Comparison of ENCODE assay signal across 13 cellular contexts in genomic region chr12:124698211-124698997, GRCh38.
DNase-seq lines count a peak whose midpoint lies in the region; ATAC-seq and TF ChIP-seq lines count a peak whose summit lies in the region.
"Had no signal": no experiment of that assay in that cellular context is flagged by ENCODE, and none has a peak within 500 bp of the region (broad histone marks: within the 10 kb centered on the region; RNA-seq: fewer than 3 reads in every experiment).

No MANE protein-coding gene starts in this region.

- no peaks in the 10 kb centered on the region for H3K79me2 ChIP-seq in fibroblast of lung (ENCODE audit: control insufficient read depth, insufficient read depth, low read length)

- no peaks in the 10 kb centered on the region for H4K20me1 ChIP-seq in fibroblast of lung (ENCODE audit: control insufficient read depth, extremely low read depth, insufficient read depth, low read length)

- no peak for TF ChIP-seq POLR2A in thyroid gland (IDR thresholded peaks at IDR 0.05)

- H3K4me2 ChIP-seq in fibroblast of lung (ENCODE audit: extremely low read depth, insufficient read depth, low read length) = peak overlapping the region; percentile 35
- H3K4me2 ChIP-seq: SK-N-SH had no signal

- peak; percentile 54 to 75 for DNase-seq in SJCRH30
- DNase-seq in fibroblast of lung (ENCODE audit: low read depth in 2 of 2) = peak in 1 of 2 donors; percentile 96
- peak; percentile 57 for DNase-seq in midbrain (lab: John Stamatoyannopoulos, UW)
- no peak for DNase-seq in thyroid gland
- no peak for DNase-seq in NCI-H1048 (lab: John Stamatoyannopoulos, UW)
- no peak for DNase-seq in NCI-H1105 (lab: John Stamatoyannopoulos, UW)
- no peak for DNase-seq in T-helper 2 cell
- DNase-seq: activated CD4-positive, alpha-beta T cell treated with anti-CD3 and anti-CD28 coated beads, Interleukin-2, amount 50 U/mL, for 48 hours; activated naive CD4-positive, alpha-beta T cell treated with anti-CD3 and anti-CD28 coated beads, Interleukin-2, amount 50 U/mL, for 16 hours; left colon; NCI-H510A treated with DMSO at 0.1 percent for 48 hours; SK-N-SH had no signal

- 65 to 75% methylated on average over 15 of the region's 15 CpGs for WGBS in thyroid gland, 2 donors

- H2AFZ ChIP-seq in fibroblast of lung (ENCODE audit: low read length) = no peak overlapping the region

- no peak overlapping the region for H3K9ac ChIP-seq in fibroblast of lung (ENCODE audit: insufficient read depth, low read length)
- H3K9ac ChIP-seq: SK-N-SH had no signal

- TF ChIP-seq CTCF in fibroblast of lung (conservative IDR thresholded peaks at IDR 0.05 in 1 of 2, IDR thresholded peaks at IDR 0.05 in 1 of 2; ENCODE audit: low read depth in 1 of 2, low read length in 2 of 2) (no peak), thyroid gland (IDR thresholded peaks at IDR 0.05) (no peak)

- H3K9me3 ChIP-seq in SJCRH30 (replicated peaks) (no peaks in the 10 kb centered on the region), fibroblast of lung (ENCODE audit: control insufficient read depth, insufficient read depth, low read depth, low read length) (no peaks in the 10 kb centered on the region), thyroid gland (no peaks in the 10 kb centered on the region)
- H3K9me3 ChIP-seq: SK-N-SH had no signal

- no peak overlapping the region for H3K4me3 ChIP-seq in SJCRH30
- H3K4me3 ChIP-seq in fibroblast of lung (replicated peaks in 1 of 4; ENCODE audit: control extremely low read depth in 1 of 4, insufficient read depth in 1 of 4, low read depth in 3 of 4, low read length in 4 of 4) = no peak overlapping the region
- no peak overlapping the region for H3K4me3 ChIP-seq in thyroid gland (replicated peaks in 1 of 3)

- H3K27ac ChIP-seq in SJCRH30 = peak overlapping the region; percentile 72
- H3K27ac ChIP-seq in fibroblast of lung (ENCODE audit: insufficient read depth, low read length) = no peak overlapping the region
- peak overlapping the region in 2 of 3 donors; percentile 30 to 57 for H3K27ac ChIP-seq in thyroid gland

- H3K27me3 ChIP-seq in SJCRH30 (no peaks in the 10 kb centered on the region), fibroblast of lung (ENCODE audit: control insufficient read depth, insufficient read depth, low read length) (peaks cover 17% of the 10 kb centered on the region), thyroid gland (no peaks in the 10 kb centered on the region)

- no peak for ATAC-seq in HG02840 (IDR thresholded peaks at IDR 0.05; ENCODE audit: low FRiP score, unreplicated experiment)
- ATAC-seq: left colon had no signal

- H3K36me3 ChIP-seq in SJCRH30 (no peaks in the 10 kb centered on the region), fibroblast of lung (ENCODE audit: control insufficient read depth, insufficient read depth, low read length) (no peaks in the 10 kb centered on the region), thyroid gland (no peaks in the 10 kb centered on the region)

- H3K4me1 ChIP-seq in SJCRH30 (peaks cover 57% of the 10 kb centered on the region), fibroblast of lung (ENCODE audit: control insufficient read depth, extremely low read depth, insufficient read depth, low read length) (peaks cover 8% of the 10 kb centered on the region), thyroid gland (peaks cover 28 to 52% of the 10 kb centered on the region in 2 donors)

- intact Hi-C loops in thyroid gland (cut with DNase I) = no loop called here

Comparison
In these comparisons a context has a peak if more than half of its experiments do, and no peak if none do; other contexts are left out.
1. DNase-seq: peak in SJCRH30 (2 of 2) and midbrain (single experiment); none in thyroid gland (0 of 2), NCI-H1048 (single experiment), NCI-H1105 (single experiment) and T-helper 2 cell (0 of 5).